1 cellular context compared by ENCODE assay signal in the genomic region with DNA sequence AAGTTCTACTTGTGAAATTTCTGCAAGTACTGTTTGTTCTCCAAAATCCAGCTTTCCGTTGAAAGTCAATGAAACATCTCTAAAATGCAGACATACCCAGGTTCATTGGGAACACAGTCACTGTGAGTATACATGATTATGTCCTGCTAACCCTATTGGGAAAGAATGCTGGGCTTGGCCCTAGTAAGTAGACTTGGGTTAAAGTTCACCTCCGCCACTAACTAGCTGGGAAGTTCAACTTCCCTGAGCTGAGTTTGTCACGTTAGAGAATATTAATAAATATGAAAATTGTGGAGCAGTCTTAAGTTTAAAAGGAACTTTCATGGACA.
TF ChIP-seq lines count a peak whose summit lies in the region.

No MANE protein-coding gene starts in this region.

TF ChIP-seq in WTC11, 78 proteins besides CTCF, POLR2A, EP300 and RAD21 (continued from another document):
- TF ChIP-seq, protein P1, sequence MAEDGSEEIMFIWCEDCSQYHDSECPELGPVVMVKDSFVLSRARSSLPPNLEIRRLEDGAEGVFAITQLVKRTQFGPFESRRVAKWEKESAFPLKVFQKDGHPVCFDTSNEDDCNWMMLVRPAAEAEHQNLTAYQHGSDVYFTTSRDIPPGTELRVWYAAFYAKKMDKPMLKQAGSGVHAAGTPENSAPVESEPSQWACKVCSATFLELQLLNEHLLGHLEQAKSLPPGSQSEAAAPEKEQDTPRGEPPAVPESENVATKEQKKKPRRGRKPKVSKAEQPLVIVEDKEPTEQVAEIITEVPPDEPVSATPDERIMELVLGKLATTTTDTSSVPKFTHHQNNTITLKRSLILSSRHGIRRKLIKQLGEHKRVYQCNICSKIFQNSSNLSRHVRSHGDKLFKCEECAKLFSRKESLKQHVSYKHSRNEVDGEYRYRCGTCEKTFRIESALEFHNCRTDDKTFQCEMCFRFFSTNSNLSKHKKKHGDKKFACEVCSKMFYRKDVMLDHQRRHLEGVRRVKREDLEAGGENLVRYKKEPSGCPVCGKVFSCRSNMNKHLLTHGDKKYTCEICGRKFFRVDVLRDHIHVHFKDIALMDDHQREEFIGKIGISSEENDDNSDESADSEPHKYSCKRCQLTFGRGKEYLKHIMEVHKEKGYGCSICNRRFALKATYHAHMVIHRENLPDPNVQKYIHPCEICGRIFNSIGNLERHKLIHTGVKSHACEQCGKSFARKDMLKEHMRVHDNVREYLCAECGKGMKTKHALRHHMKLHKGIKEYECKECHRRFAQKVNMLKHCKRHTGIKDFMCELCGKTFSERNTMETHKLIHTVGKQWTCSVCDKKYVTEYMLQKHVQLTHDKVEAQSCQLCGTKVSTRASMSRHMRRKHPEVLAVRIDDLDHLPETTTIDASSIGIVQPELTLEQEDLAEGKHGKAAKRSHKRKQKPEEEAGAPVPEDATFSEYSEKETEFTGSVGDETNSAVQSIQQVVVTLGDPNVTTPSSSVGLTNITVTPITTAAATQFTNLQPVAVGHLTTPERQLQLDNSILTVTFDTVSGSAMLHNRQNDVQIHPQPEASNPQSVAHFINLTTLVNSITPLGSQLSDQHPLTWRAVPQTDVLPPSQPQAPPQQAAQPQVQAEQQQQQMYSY (CRISPR knock-in tag; IDR thresholded peaks at IDR 0.05): no peak
- TF ChIP-seq, protein P2, sequence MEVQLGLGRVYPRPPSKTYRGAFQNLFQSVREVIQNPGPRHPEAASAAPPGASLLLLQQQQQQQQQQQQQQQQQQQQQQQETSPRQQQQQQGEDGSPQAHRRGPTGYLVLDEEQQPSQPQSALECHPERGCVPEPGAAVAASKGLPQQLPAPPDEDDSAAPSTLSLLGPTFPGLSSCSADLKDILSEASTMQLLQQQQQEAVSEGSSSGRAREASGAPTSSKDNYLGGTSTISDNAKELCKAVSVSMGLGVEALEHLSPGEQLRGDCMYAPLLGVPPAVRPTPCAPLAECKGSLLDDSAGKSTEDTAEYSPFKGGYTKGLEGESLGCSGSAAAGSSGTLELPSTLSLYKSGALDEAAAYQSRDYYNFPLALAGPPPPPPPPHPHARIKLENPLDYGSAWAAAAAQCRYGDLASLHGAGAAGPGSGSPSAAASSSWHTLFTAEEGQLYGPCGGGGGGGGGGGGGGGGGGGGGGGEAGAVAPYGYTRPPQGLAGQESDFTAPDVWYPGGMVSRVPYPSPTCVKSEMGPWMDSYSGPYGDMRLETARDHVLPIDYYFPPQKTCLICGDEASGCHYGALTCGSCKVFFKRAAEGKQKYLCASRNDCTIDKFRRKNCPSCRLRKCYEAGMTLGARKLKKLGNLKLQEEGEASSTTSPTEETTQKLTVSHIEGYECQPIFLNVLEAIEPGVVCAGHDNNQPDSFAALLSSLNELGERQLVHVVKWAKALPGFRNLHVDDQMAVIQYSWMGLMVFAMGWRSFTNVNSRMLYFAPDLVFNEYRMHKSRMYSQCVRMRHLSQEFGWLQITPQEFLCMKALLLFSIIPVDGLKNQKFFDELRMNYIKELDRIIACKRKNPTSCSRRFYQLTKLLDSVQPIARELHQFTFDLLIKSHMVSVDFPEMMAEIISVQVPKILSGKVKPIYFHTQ (CRISPR knock-in tag; IDR thresholded peaks at IDR 0.05): no peak
- TF ChIP-seq, protein P3, sequence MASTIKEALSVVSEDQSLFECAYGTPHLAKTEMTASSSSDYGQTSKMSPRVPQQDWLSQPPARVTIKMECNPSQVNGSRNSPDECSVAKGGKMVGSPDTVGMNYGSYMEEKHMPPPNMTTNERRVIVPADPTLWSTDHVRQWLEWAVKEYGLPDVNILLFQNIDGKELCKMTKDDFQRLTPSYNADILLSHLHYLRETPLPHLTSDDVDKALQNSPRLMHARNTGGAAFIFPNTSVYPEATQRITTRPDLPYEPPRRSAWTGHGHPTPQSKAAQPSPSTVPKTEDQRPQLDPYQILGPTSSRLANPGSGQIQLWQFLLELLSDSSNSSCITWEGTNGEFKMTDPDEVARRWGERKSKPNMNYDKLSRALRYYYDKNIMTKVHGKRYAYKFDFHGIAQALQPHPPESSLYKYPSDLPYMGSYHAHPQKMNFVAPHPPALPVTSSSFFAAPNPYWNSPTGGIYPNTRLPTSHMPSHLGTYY (CRISPR knock-in tag; IDR thresholded peaks at IDR 0.05): no peak
- no peak for TF ChIP-seq ZNF263 (CRISPR knock-in tag; IDR thresholded peaks at IDR 0.05; ENCODE audit: low read depth)
- TF ChIP-seq, protein P4, sequence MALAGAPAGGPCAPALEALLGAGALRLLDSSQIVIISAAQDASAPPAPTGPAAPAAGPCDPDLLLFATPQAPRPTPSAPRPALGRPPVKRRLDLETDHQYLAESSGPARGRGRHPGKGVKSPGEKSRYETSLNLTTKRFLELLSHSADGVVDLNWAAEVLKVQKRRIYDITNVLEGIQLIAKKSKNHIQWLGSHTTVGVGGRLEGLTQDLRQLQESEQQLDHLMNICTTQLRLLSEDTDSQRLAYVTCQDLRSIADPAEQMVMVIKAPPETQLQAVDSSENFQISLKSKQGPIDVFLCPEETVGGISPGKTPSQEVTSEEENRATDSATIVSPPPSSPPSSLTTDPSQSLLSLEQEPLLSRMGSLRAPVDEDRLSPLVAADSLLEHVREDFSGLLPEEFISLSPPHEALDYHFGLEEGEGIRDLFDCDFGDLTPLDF (CRISPR knock-in tag; IDR thresholded peaks at IDR 0.05): no peak
- TF ChIP-seq NR1H2 (CRISPR knock-in tag; IDR thresholded peaks at IDR 0.05): no peak
- TF ChIP-seq, protein P5, sequence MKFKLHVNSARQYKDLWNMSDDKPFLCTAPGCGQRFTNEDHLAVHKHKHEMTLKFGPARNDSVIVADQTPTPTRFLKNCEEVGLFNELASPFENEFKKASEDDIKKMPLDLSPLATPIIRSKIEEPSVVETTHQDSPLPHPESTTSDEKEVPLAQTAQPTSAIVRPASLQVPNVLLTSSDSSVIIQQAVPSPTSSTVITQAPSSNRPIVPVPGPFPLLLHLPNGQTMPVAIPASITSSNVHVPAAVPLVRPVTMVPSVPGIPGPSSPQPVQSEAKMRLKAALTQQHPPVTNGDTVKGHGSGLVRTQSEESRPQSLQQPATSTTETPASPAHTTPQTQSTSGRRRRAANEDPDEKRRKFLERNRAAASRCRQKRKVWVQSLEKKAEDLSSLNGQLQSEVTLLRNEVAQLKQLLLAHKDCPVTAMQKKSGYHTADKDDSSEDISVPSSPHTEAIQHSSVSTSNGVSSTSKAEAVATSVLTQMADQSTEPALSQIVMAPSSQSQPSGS (CRISPR knock-in tag; IDR thresholded peaks at IDR 0.05; ENCODE audit: borderline replicate concordance, low read depth): no peak
- TF ChIP-seq FOXJ3 (CRISPR knock-in tag; IDR thresholded peaks at IDR 0.05; ENCODE audit: borderline replicate concordance): no peak
- TF ChIP-seq, protein P6, sequence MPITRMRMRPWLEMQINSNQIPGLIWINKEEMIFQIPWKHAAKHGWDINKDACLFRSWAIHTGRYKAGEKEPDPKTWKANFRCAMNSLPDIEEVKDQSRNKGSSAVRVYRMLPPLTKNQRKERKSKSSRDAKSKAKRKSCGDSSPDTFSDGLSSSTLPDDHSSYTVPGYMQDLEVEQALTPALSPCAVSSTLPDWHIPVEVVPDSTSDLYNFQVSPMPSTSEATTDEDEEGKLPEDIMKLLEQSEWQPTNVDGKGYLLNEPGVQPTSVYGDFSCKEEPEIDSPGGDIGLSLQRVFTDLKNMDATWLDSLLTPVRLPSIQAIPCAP (CRISPR knock-in tag; IDR thresholded peaks at IDR 0.05): no peak
- TF ChIP-seq RORB (CRISPR knock-in tag; IDR thresholded peaks at IDR 0.05): no peak
- no peak for TF ChIP-seq GTF2I (CRISPR knock-in tag; conservative IDR thresholded peaks at IDR 0.05)
- no peak for TF ChIP-seq IRF2 (CRISPR knock-in tag; IDR thresholded peaks at IDR 0.05; ENCODE audit: borderline replicate concordance, low read depth)
- TF ChIP-seq SMAD3 (CRISPR knock-in tag; IDR thresholded peaks at IDR 0.05; ENCODE audit: borderline replicate concordance): no peak
- TF ChIP-seq ATF1 (CRISPR knock-in tag; IDR thresholded peaks at IDR 0.05): no peak
- TF ChIP-seq, protein P7, sequence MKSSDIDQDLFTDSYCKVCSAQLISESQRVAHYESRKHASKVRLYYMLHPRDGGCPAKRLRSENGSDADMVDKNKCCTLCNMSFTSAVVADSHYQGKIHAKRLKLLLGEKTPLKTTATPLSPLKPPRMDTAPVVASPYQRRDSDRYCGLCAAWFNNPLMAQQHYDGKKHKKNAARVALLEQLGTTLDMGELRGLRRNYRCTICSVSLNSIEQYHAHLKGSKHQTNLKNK (CRISPR knock-in tag; IDR thresholded peaks at IDR 0.05): no peak
- TF ChIP-seq FOXP1 (CRISPR knock-in tag; IDR thresholded peaks at IDR 0.05; ENCODE audit: borderline replicate concordance): no peak
- TF ChIP-seq NR2C2 (CRISPR knock-in tag; IDR thresholded peaks at IDR 0.05): no peak
